In genomic region chr5:122775713-122776084, GRCh38 we compare ENCODE assay signal across 8 cellular contexts. TPM values are rescaled to one million over a fixed set of nuclear protein-coding genes. Genes with fewer than 3 reads are reported as not detected.
DNase-seq lines count a peak whose midpoint lies in the region; TF ChIP-seq lines count a peak whose summit lies in the region.

No MANE protein-coding gene starts in this region.

- H3K4me3 Mint-ChIP-seq in mesothelial cell of epicardium = peak overlapping the region; percentile 98

- peak overlapping the region; percentile 93 to 95 for H3K9ac ChIP-seq in duodenal mucosa (ENCODE audit: low read depth in 1 of 2, low read length in 2 of 2)

- H3K4me1 Mint-ChIP-seq in mesothelial cell of epicardium = peaks cover 30% of the 10 kb centered on the region

- peak overlapping the region; percentile 91 to 95 for H3K4me3 ChIP-seq in duodenal mucosa (ENCODE audit: low read depth in 1 of 2, low read length in 2 of 2)

- H3K9me3 ChIP-seq in duodenal mucosa (ENCODE audit: control insufficient read depth in 1 of 2, low read length in 2 of 2) = no peaks in the 10 kb centered on the region

- H3K27me3 Mint-ChIP-seq in mesothelial cell of epicardium (ENCODE audit: low read depth) = no peaks in the 10 kb centered on the region

- TF ChIP-seq CTCF in mesothelial cell of epicardium (IDR thresholded peaks at IDR 0.05; ENCODE audit: unreplicated experiment) = no peak

- peaks cover 0 to 14% of the 10 kb centered on the region in 2 donors for H3K4me1 ChIP-seq in duodenal mucosa (ENCODE audit: control insufficient read depth in 1 of 2, insufficient read depth in 2 of 2, low read length in 2 of 2)

- peak; percentile 5 for DNase-seq in NCI-H345 treated with DMSO at 0.1 percent for 48 hours (lab: John Stamatoyannopoulos, UW; ENCODE audit: unreplicated experiment)
- DNase-seq in NCI-H345 (lab: John Stamatoyannopoulos, UW) = no peak
- peak; percentile 24 for DNase-seq in RKO (ENCODE audit: low spot score)
- DNase-seq in mesothelial cell of epicardium (ENCODE audit: low spot score in 2 of 2, unreplicated experiment in 2 of 2) = no peak
- no peak for DNase-seq in DMS79 treated with DMSO at 0.1 percent for 48 hours (lab: John Stamatoyannopoulos, UW)
- DNase-seq in activated effector memory CD4-positive, alpha-beta T cell treated with Interleukin-2 at 50 U/mL for 16 hours = no peak
- no peak for DNase-seq in stimulated activated CD4-positive, alpha-beta T cell treated with anti-CD3 and anti-CD28 coated beads, Interleukin-4, amount 100 ng/mL, for 1 hour

- peaks cover 9% of the 10 kb centered on the region for H3K9me3 Mint-ChIP-seq in mesothelial cell of epicardium

- no peaks in the 10 kb centered on the region for H3K27me3 ChIP-seq in duodenal mucosa (ENCODE audit: control insufficient read depth in 1 of 2, insufficient read depth in 2 of 2, low read length in 2 of 2)

- no peaks in the 10 kb centered on the region for H3K36me3 ChIP-seq in duodenal mucosa (ENCODE audit: control insufficient read depth in 1 of 2, insufficient read depth in 2 of 2, low read length in 2 of 2)

- peak overlapping the region; percentile 83 for H3K27ac ChIP-seq in duodenal mucosa (ENCODE audit: low read depth, low read length)

- H3K36me3 Mint-ChIP-seq in mesothelial cell of epicardium = peaks cover 15% of the 10 kb centered on the region

- H3K27ac Mint-ChIP-seq in mesothelial cell of epicardium = peak overlapping the region; percentile 97

RNA-seq across cellular contexts. Expression of gene SNX2, which starts 0.8 kb away (rescaled TPM):
- 141 to 147 TPM (median 142 TPM) in 3 replicates for total RNA-seq in mesothelial cell of epicardium

Comparison
In these comparisons a context has a peak if more than half of its experiments do, and no peak if none do; other contexts are left out.
1. DNase-seq: peak in NCI-H345 treated with DMSO at 0.1 percent for 48 hours (single experiment) and RKO (single experiment); none in NCI-H345 (single experiment), mesothelial cell of epicardium (0 of 2), DMS79 treated with DMSO at 0.1 percent for 48 hours (single experiment), activated effector memory CD4-positive, alpha-beta T cell treated with Interleukin-2 at 50 U/mL for 16 hours (single experiment) and stimulated activated CD4-positive, alpha-beta T cell treated with anti-CD3 and anti-CD28 coated beads, Interleukin-4, amount 100 ng/mL, for 1 hour (single experiment).